Comparison of ENCODE assay signal across 8 cellular contexts in the genomic region with DNA sequence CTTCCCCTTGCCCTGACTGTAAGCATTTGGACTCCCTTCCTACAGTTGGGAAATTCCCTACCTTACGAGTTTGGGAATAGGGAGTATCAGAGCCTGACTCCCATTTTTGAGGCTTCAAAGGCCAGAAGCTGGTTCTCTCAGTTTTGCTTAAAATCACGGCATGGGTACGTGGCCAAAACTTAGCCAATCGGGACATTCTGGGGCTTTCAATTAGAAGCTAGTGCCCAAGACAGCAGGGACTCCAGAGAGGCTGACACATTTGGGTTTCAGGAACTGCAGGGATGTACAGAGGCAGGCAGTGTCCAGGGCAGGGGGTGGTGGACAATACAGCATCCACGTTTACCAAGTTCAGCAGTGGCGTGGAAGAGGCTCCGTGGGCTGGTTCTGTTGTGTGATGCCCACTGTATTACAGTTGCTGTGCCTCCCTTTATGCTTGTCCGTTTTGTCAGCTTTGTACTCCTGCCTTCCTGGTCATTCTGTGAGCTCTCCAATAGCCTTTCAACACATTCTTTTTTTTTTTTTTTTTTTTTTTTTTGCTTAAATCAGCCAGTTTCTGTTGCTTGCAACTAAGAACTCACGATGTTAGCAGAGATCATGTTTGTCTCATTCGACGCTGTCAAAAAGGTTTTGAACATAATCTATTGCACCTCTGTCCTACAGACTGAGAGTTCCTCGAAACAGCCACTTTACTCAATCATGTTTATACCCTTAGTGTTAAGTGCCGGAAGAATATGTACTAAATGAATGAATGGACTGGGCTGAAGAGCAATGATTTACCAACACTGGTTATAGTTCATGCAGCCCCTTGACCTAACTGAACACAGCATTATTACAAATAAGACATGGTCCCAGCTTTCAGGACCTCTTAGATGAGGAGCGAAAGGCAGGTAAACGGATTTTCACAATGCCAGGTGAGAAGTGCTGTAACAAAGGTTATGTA. TPM values are rescaled to one million over a fixed set of nuclear protein-coding genes. Genes with fewer than 3 reads are reported as not detected.
DNase-seq lines count a peak whose midpoint lies in the region; ATAC-seq and TF ChIP-seq lines count a peak whose summit lies in the region.

No MANE protein-coding gene starts in this region.

- TF ChIP-seq CTCF in AG09309 (IDR thresholded peaks at IDR 0.05; ENCODE audit: control insufficient read depth, insufficient read depth, low read depth, low read length, missing control alignments) (no peak), brain microvascular endothelial cell (IDR thresholded peaks at IDR 0.05; ENCODE audit: low read depth, low read length, missing control alignments) (no peak), mucosa of descending colon (IDR thresholded peaks at IDR 0.05) (no peak), GM20000 (IDR thresholded peaks at IDR 0.05; ENCODE audit: extremely low read depth, missing control alignments) (no peak)

- H3K4me1 ChIP-seq in mucosa of descending colon (ENCODE audit: low read depth) = peaks cover 16% of the 10 kb centered on the region

- no peak overlapping the region for H3K27ac ChIP-seq in brain microvascular endothelial cell

- DNase-seq in AG09309 (ENCODE audit: low read depth) = no peak
- peak; percentile 50 for DNase-seq in HT-29 (ENCODE audit: low spot score)
- no peak for DNase-seq in brain microvascular endothelial cell
- no peak for DNase-seq in mucosa of descending colon
- DNase-seq in GM20000 (ENCODE audit: low spot score) = no peak
- DNase-seq in NCI-H2196 treated with DMSO at 0.1 percent for 48 hours (lab: John Stamatoyannopoulos, UW; ENCODE audit: unreplicated experiment) = no peak

- H3K27me3 ChIP-seq in brain microvascular endothelial cell (replicated peaks) = no peaks in the 10 kb centered on the region

- in situ Hi-C loops in brain microvascular endothelial cell (cut with HindIII; ENCODE audit: low pct_ligation_motif_present, low sequenced_read_pairs) = no loop called here

- H3K9me3 ChIP-seq in mucosa of descending colon = no peaks in the 10 kb centered on the region

- ATAC-seq in mucosa of descending colon (no peak), HG02885 (IDR thresholded peaks at IDR 0.05; ENCODE audit: poor library complexity, unreplicated experiment) (no peak), HG03565 (IDR thresholded peaks at IDR 0.05; ENCODE audit: unreplicated experiment) (no peak)

- H3K36me3 ChIP-seq in brain microvascular endothelial cell (replicated peaks) (peaks cover 3% of the 10 kb centered on the region), mucosa of descending colon (ENCODE audit: low read depth) (no peaks in the 10 kb centered on the region)

- peak overlapping the region; percentile 91 for H3K4me3 ChIP-seq in AG09309 (ENCODE audit: control insufficient read depth, low read depth, low read length)
- peak overlapping the region; percentile 97 for H3K4me3 ChIP-seq in brain microvascular endothelial cell (ENCODE audit: low read depth, low read length)
- H3K4me3 ChIP-seq in mucosa of descending colon = peak overlapping the region; percentile 83

- intact Hi-C loops in mucosa of descending colon (cut with DNase I, micrococcal nuclease) = no loop called here

RNA-seq across cellular contexts. Expression of gene GGCT, which starts 1.1 kb away (rescaled TPM):
- 123 TPM in 2 replicates for total RNA-seq in HT-29 (2014; rRNA removed; shearing (Covaris generic))
- total RNA-seq in mucosa of descending colon = 10 to 100 TPM; 29.9 to 50.2 (median 32.8) TPM

RNA-seq across cellular contexts. Expression of gene NOD1, which starts 25.0 kb away (rescaled TPM):
- total RNA-seq in HT-29 (2014; rRNA removed; shearing (Covaris generic)) = 5.5 and 6.2 TPM in 2 replicates
- 10 to 100 TPM; 13.2 to 14.4 (median 13.2) TPM for total RNA-seq in mucosa of descending colon
